In genomic region chr4:149914521-149915115, GRCh38 we compare ENCODE assay signal across 8 cellular contexts.
DNase-seq lines count a peak whose midpoint lies in the region; ATAC-seq, FAIRE-seq and TF ChIP-seq lines count a peak whose summit lies in the region.

No MANE protein-coding gene starts in this region.

- H3K4me1 ChIP-seq in OCI-LY3 (ENCODE audit: low read length): peaks cover 24% of the 10 kb centered on the region

- H3K27me3 ChIP-seq in OCI-LY3 (ENCODE audit: low read depth, low read length): no peaks in the 10 kb centered on the region
- H3K27me3 ChIP-seq in dorsolateral prefrontal cortex: no peaks in the 10 kb centered on the region

- peak; percentile 98 for TF ChIP-seq CTCF in OCI-LY3 (IDR thresholded peaks at IDR 0.05; ENCODE audit: low read depth, low read length)
- TF ChIP-seq CTCF in dorsolateral prefrontal cortex (IDR thresholded peaks at IDR 0.05 in 54 of 56, conservative IDR thresholded peaks at IDR 0.05 in 2 of 56; ENCODE audit: low read depth in 1 of 56, partially characterized antibody in 56 of 56): peak in 54 of 56 donors; percentile 16 to 66 (median 46)
- peak; percentile 81 for TF ChIP-seq CTCF in osteocyte (IDR thresholded peaks at IDR 0.05)

- no peak overlapping the region for H3K9ac ChIP-seq in OCI-LY3 (ENCODE audit: low read length)

- H3K79me2 ChIP-seq in OCI-LY3 (ENCODE audit: low read length): no peaks in the 10 kb centered on the region

- H3K27ac Mint-ChIP-seq in osteocyte (ENCODE audit: unreplicated experiment): no peak overlapping the region

- no peaks in the 10 kb centered on the region for H3K36me3 ChIP-seq in OCI-LY3 (replicated peaks; ENCODE audit: low read depth, low read length)

- intact Hi-C loops in dorsolateral prefrontal cortex (cut with DNase I): no loop called here

- peak; percentile 54 for FAIRE-seq in GM19239 (lab: Jason Lieb, UNC)

- no peaks in the 10 kb centered on the region for H3K9me3 Mint-ChIP-seq in osteocyte (ENCODE audit: unreplicated experiment)

- H3K4me2 ChIP-seq in OCI-LY3 (ENCODE audit: low read length): no peak overlapping the region

- peaks cover 33% of the 10 kb centered on the region for H3K4me1 Mint-ChIP-seq in osteocyte (ENCODE audit: unreplicated experiment)

- H3K4me3 ChIP-seq in OCI-LY3 (ENCODE audit: low read length) (no peak overlapping the region), dorsolateral prefrontal cortex (no peak overlapping the region)

- H2AFZ ChIP-seq in OCI-LY3 (ENCODE audit: low read depth, low read length): no peak overlapping the region

- ATAC-seq in HG03354 (IDR thresholded peaks at IDR 0.05; ENCODE audit: poor library complexity, severe bottlenecking, unreplicated experiment): peak; percentile 88

- H3K9me3 ChIP-seq in OCI-LY3 (ENCODE audit: insufficient read depth, low read length): no peaks in the 10 kb centered on the region

- no peaks in the 10 kb centered on the region for H4K20me1 ChIP-seq in OCI-LY3 (ENCODE audit: insufficient read depth, low read length)

- DNase-seq in NOMO-1 (lab: John Stamatoyannopoulos, UW; ENCODE audit: unreplicated experiment in 2 of 2): peak; percentile 0 to 2
- DNase-seq in NOMO-1 treated with DMSO at 0.1 percent for 48 hours (lab: John Stamatoyannopoulos, UW; ENCODE audit: unreplicated experiment): no peak
- DNase-seq in GM19239 (ENCODE audit: insufficient read length, low spot score): peak; percentile 9
- no peak for DNase-seq in dorsolateral prefrontal cortex
- DNase-seq in osteocyte (ENCODE audit: extremely low spot score, unreplicated experiment): no peak
- DNase-seq in occipital lobe (lab: John Stamatoyannopoulos, UW): no peak

- H3K36me3 Mint-ChIP-seq in osteocyte (ENCODE audit: unreplicated experiment): no peaks in the 10 kb centered on the region

- H3K27me3 Mint-ChIP-seq in osteocyte (ENCODE audit: unreplicated experiment): no peaks in the 10 kb centered on the region

- H3K27ac ChIP-seq in OCI-LY3 (ENCODE audit: low read length) (no peak overlapping the region), dorsolateral prefrontal cortex (no peak overlapping the region)

- no peak overlapping the region for H3K4me3 Mint-ChIP-seq in osteocyte (ENCODE audit: unreplicated experiment)

Comparison
In these comparisons a context has a peak if more than half of its experiments do, and no peak if none do; other contexts are left out.
1. DNase-seq: peak in NOMO-1 (2 of 2) and GM19239 (single experiment); none in NOMO-1 treated with DMSO at 0.1 percent for 48 hours (single experiment), dorsolateral prefrontal cortex (0 of 10), osteocyte (single experiment) and occipital lobe (single experiment).
2. CTCF ChIP-seq: peak in every context shown above with its lines; median percentile 98 in OCI-LY3; 81 in osteocyte; 46 in dorsolateral prefrontal cortex.